ENCODE assay signal across 1 cellular context in the genomic region with DNA sequence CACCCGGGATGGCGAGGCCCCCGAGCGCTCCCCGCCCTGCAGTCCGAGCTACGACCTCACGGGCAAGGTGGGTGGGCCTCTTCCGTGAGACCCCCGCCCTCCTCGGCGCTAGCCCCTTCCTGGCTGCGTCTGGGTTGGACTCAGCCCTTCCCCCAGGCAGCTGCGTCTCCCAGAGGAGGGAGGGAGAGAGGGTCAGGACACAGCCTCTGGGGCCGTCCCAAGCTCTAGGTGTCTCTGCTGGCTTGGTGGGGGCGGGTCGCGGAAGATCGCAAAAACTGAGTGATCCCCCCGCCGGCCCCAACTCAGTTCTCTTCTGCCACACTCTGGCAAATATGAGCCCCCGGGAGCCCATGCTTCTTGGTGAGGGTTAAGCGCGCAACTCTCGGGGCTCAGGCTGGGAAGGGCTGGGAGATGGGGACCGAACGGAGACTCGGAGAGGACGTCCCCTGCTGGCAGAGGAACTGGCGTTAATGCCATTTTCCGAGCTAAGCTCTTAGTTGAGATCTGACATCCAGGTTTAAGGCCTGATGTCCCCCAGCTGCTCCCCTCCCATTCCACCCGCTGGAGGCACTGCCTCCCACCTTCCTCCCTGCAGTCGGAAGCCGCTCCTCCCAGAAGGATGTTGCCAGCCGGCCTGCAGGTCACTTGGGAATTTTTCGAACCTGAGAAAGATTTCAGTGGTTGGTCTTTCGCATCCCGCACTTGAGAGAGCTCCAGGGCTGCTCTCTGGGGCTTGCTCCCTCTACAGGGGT.
TF ChIP-seq lines count a peak whose summit lies in the region.

No MANE protein-coding gene starts in this region.

TF ChIP-seq in HCT116, 20 proteins besides CTCF, POLR2A, EP300 and RAD21 (continued from another document):
- TF ChIP-seq, protein P1, sequence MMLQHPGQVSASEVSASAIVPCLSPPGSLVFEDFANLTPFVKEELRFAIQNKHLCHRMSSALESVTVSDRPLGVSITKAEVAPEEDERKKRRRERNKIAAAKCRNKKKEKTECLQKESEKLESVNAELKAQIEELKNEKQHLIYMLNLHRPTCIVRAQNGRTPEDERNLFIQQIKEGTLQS (IDR thresholded peaks at IDR 0.05): no peak
- TF ChIP-seq ELF1 (IDR thresholded peaks at IDR 0.05; ENCODE audit: borderline replicate concordance, low read depth) (no peak), JUND (IDR thresholded peaks at IDR 0.05) (no peak), FOSL1 (IDR thresholded peaks at IDR 0.05; ENCODE audit: low read depth) (no peak)
